Comparison of ENCODE assay signal across 9 cellular contexts in the genomic region with DNA sequence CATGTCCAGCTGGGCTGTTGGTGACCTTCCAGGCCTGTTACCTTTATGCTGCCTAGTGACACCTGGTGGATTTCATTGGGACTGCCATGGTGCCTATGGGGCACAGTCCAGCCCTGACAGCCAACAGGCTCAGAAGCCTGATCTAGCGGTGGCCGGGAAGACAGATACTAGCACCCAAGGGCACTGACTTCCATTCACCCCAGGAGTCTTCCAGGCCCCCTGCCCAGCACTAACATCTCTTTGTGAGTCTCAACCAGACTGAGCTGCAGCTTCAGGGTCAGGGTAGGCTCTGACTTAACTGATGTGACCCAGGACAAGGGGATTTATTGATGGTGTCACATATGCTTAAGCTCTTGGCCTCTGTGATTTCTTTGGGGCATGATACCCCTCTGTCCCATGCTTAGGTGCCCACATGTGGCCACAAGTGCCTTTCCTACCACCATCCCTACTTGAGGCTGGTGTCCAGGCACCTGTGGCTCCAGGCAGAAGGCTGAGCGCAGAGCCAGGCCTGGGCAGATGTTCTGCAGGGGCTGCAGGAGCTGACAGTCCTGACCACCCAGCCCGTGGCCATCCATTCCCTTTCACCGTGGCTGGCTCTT. TPM values are rescaled to one million over a fixed set of nuclear protein-coding genes. Genes with fewer than 3 reads are reported as not detected.
DNase-seq lines count a peak whose midpoint lies in the region; ATAC-seq, FAIRE-seq and TF ChIP-seq lines count a peak whose summit lies in the region.
"Not testable (repeated sequence)": the region's sequence is repeated elsewhere in the genome, so short reads cannot be mapped to it uniquely, and the experiment has no call there.
"Had no signal": no experiment of that assay in that cellular context is flagged by ENCODE, and none has a peak within 500 bp of the region (broad histone marks: within the 10 kb centered on the region; RNA-seq: fewer than 3 reads in every experiment).

No MANE protein-coding gene starts in this region.

- H2AFZ ChIP-seq in astrocyte (ENCODE audit: low read depth, low read length), result not testable (repeated sequence)

- H3K27me3 Mint-ChIP-seq in astrocyte (ENCODE audit: low read depth, unreplicated experiment); neural crest cell (ENCODE audit: low read depth): not testable (repeated sequence)

- DNase-seq in LoVo (ENCODE audit: low spot score) (peak; percentile 41), astrocyte (ENCODE audit: low read depth) (peak; percentile 4), head of caudate nucleus (peak in 41 of 42 donors; percentile 22 to 86 (median 62)), neural crest cell (ENCODE audit: low read depth, low spot score) (peak; percentile 87)
- DNase-seq in activated CD4-positive, alpha-beta T cell treated with anti-CD3 and anti-CD28 coated beads for 48 hours, result peak; percentile 86
- peak; percentile 4 to 31 for DNase-seq in stimulated activated CD8-positive, alpha-beta memory T cell treated with anti-CD3 and anti-CD28 coated beads, Interleukin-2, amount 100 ng/mL, for 1 hour (ENCODE audit: low read depth in 2 of 2)

- H3K27ac ChIP-seq in C4-2B; astrocyte (ENCODE audit: low read depth, low read length): not testable (repeated sequence)

- not testable (repeated sequence) for H3K79me2 ChIP-seq in astrocyte (ENCODE audit: insufficient read depth, low read length)

- not testable (repeated sequence) for H3K4me3 ChIP-seq in astrocyte (ENCODE audit: insufficient read depth, low read depth, low read length)

- intact Hi-C loops in head of caudate nucleus (cut with DNase I), result not testable (repeated sequence)

- not testable (repeated sequence) for H4K20me1 ChIP-seq in astrocyte (ENCODE audit: insufficient read depth, low read length)

- not testable (repeated sequence) for H3K4me1 ChIP-seq in astrocyte (ENCODE audit: insufficient read depth, low read length)

- H3K27ac Mint-ChIP-seq in astrocyte (ENCODE audit: unreplicated experiment), result peak overlapping the region; percentile 89
- not testable (repeated sequence) for H3K27ac Mint-ChIP-seq in neural crest cell (ENCODE audit: unreplicated experiment)

- not testable (repeated sequence) for FAIRE-seq in astrocyte (lab: Jason Lieb, UNC)

- H3K9me3 ChIP-seq in astrocyte (ENCODE audit: insufficient read depth, low read depth, low read length), result not testable (repeated sequence)

- TF ChIP-seq CTCF in C4-2B (conservative IDR thresholded peaks at IDR 0.05) (peak; percentile 97), astrocyte (IDR thresholded peaks at IDR 0.05; ENCODE audit: insufficient read depth, low read depth, low read length) (peak; percentile 19), neural crest cell (conservative IDR thresholded peaks at IDR 0.05) (peak; percentile 68)

- H3K4me3 Mint-ChIP-seq in astrocyte (ENCODE audit: unreplicated experiment); neural crest cell: not testable (repeated sequence)

- not testable (repeated sequence) for H3K4me1 Mint-ChIP-seq in astrocyte (ENCODE audit: low read depth, unreplicated experiment); neural crest cell

- peak; percentile 84 for ATAC-seq in GM19467 (IDR thresholded peaks at IDR 0.05; ENCODE audit: unreplicated experiment)

- not testable (repeated sequence) for H3K27me3 ChIP-seq in astrocyte (ENCODE audit: insufficient read depth, low read length)

- H3K4me2 ChIP-seq in astrocyte (ENCODE audit: low read length), result not testable (repeated sequence)

- not testable (repeated sequence) for H3K9ac ChIP-seq in astrocyte (ENCODE audit: low read length)

- H3K36me3 ChIP-seq in astrocyte (ENCODE audit: insufficient read depth, low read length), result not testable (repeated sequence)

- not testable (repeated sequence) for H3K36me3 Mint-ChIP-seq in astrocyte (ENCODE audit: low read depth, unreplicated experiment); neural crest cell (ENCODE audit: low read depth)

- H3K9me3 Mint-ChIP-seq in astrocyte (ENCODE audit: unreplicated experiment); neural crest cell: not testable (repeated sequence)

RNA-seq across cellular contexts. Expression of gene GOLGA6D, which starts 8.0 kb away (rescaled TPM):
- not detected in 2 replicates for total RNA-seq in astrocyte
- total RNA-seq in neural crest cell, result not detected in 2 replicates
- total RNA-seq: HT1080 had no signal

RNA-seq across cellular contexts. Expression of gene GOLGA6C, which starts 16.5 kb away (rescaled TPM):
- total RNA-seq in astrocyte, result not detected in 2 replicates
- 0.12 TPM in 1 of 2 replicates, not detected in the other for total RNA-seq in neural crest cell
- total RNA-seq: HT1080 had no signal

Comparison
In these comparisons a context has a peak if more than half of its experiments do, and no peak if none do; other contexts are left out.
1. CTCF ChIP-seq: peak in every context shown above with its lines; median percentile 97 in C4-2B; 68 in neural crest cell; 19 in astrocyte.
2. DNase-seq: peak in every context shown above with its lines; median percentile 87 in neural crest cell; 86 in activated CD4-positive, alpha-beta T cell treated with anti-CD3 and anti-CD28 coated beads for 48 hours; 62 in head of caudate nucleus; 41 in LoVo; 18 in stimulated activated CD8-positive, alpha-beta memory T cell treated with anti-CD3 and anti-CD28 coated beads, Interleukin-2, amount 100 ng/mL, for 1 hour; 4 in astrocyte.